In genomic region chr7:75732016-75732521, GRCh38 we compare ENCODE assay signal across 26 cellular contexts. TPM values are rescaled to one million over a fixed set of nuclear protein-coding genes. Genes with fewer than 3 reads are reported as not detected.
DNase-seq lines count a peak whose midpoint lies in the region; ATAC-seq and TF ChIP-seq lines count a peak whose summit lies in the region.
"Had no signal": no experiment of that assay in that cellular context is flagged by ENCODE, and none has a peak within 500 bp of the region (broad histone marks: within the 10 kb centered on the region; RNA-seq: fewer than 3 reads in every experiment).

No MANE protein-coding gene starts in this region.

- H3K27me3 Mint-ChIP-seq in immature natural killer cell (ENCODE audit: low read depth in 3 of 3) = peaks cover 9 to 22% (median 11%) of the 10 kb centered on the region in 3 donors
- H3K27me3 Mint-ChIP-seq: memory B cell, T-helper 17 cell had no signal

- H3K9ac ChIP-seq in PC-3 (ENCODE audit: low read length) = no peak overlapping the region
- no peak overlapping the region for H3K9ac ChIP-seq in smooth muscle cell (ENCODE audit: low read depth)
- H3K9ac ChIP-seq: KMS-11 had no signal

- peaks cover 32% of the 10 kb centered on the region for H3K4me1 ChIP-seq in PC-3 (ENCODE audit: insufficient read depth, low read length)
- H3K4me1 ChIP-seq in smooth muscle cell (ENCODE audit: low read depth) = peaks cover 12% of the 10 kb centered on the region
- H3K4me1 ChIP-seq: Caco-2 had no signal

- H3K36me3 Mint-ChIP-seq in immature natural killer cell = peaks cover 3 to 7% (median 5%) of the 10 kb centered on the region in 3 donors
- H3K36me3 Mint-ChIP-seq: activated CD4-positive, alpha-beta memory T cell treated with anti-CD3 and anti-CD28 coated beads for 36 hours; memory B cell had no signal

- POLR2A ChIA-PET in AG04450 (lab: Yijun Ruan, JAX) (no interaction called here), PC-3 (lab: Charles Lee; ENCODE audit: unreplicated experiment) (interaction anchor here (0.6 kb wide), 1 partner anchor 10 kb away, joined by 12 read pairs; no protein-coding TSS in a partner anchor)

- H3K27ac ChIP-seq in AG04450 (ENCODE audit: low read depth, low read length) = peak overlapping the region; percentile 90
- 0 out of 2 replicates have a peak overlapping the region, but pooled peaks have one; percentile 46 for H3K27ac ChIP-seq in PC-3 (ENCODE audit: low read length)
- H3K27ac ChIP-seq in smooth muscle cell (ENCODE audit: low read depth) = peak overlapping the region; percentile 62
- H3K27ac ChIP-seq: KMS-11, VCaP had no signal

- H3K36me3 ChIP-seq in PC-3 (ENCODE audit: low read depth, low read length) = no peaks in the 10 kb centered on the region
- H3K36me3 ChIP-seq in smooth muscle cell (ENCODE audit: low read depth) = no peaks in the 10 kb centered on the region

- H4K20me1 ChIP-seq in PC-3 (ENCODE audit: low read length) (no peaks in the 10 kb centered on the region), smooth muscle cell (ENCODE audit: low read depth) (no peaks in the 10 kb centered on the region)

- peak overlapping the region; percentile 61 to 74 (median 70) for H3K4me3 Mint-ChIP-seq in immature natural killer cell
- H3K4me3 Mint-ChIP-seq: activated CD4-positive, alpha-beta memory T cell treated with anti-CD3 and anti-CD28 coated beads for 36 hours; nephron; stimulated activated naive CD8-positive, alpha-beta T cell treated with anti-CD3 and anti-CD28 coated beads, Interleukin-15, amount 100 ng/mL, for 72 hours; T-helper 17 cell had no signal

- H3K9me3 ChIP-seq in AG04450 (ENCODE audit: control insufficient read depth, insufficient read depth, low read length) (no peaks in the 10 kb centered on the region), PC-3 (ENCODE audit: low read length) (no peaks in the 10 kb centered on the region), smooth muscle cell (replicated peaks; ENCODE audit: low read depth) (no peaks in the 10 kb centered on the region)
- H3K9me3 ChIP-seq: Caco-2 had no signal

- H3K4me1 Mint-ChIP-seq in immature natural killer cell = peaks cover 61 to 76% of the 10 kb centered on the region in 2 donors

- CTCF ChIA-PET in AG04450 (lab: Charles Lee) (interaction anchor here (0.6 kb wide), 1 partner anchor 127 kb away, joined by 6 read pairs; no protein-coding TSS in a partner anchor), PC-3 (lab: Charles Lee) (no interaction called here)

- H3K27ac Mint-ChIP-seq in immature natural killer cell = peak overlapping the region; percentile 62 to 90 (median 81)
- H3K27ac Mint-ChIP-seq: activated CD4-positive, alpha-beta memory T cell treated with anti-CD3 and anti-CD28 coated beads for 36 hours; memory B cell; nephron; progenitor cell of endocrine pancreas; stimulated activated naive CD8-positive, alpha-beta T cell treated with anti-CD3 and anti-CD28 coated beads, Interleukin-15, amount 100 ng/mL, for 72 hours; T-helper 17 cell had no signal

- H2AFZ ChIP-seq in PC-3 (ENCODE audit: low read length) (no peak overlapping the region), smooth muscle cell (ENCODE audit: low read depth) (no peak overlapping the region)

- no peak overlapping the region for H3K4me3 ChIP-seq in AG04450 (ENCODE audit: low read depth, low read length)
- no peak overlapping the region for H3K4me3 ChIP-seq in PC-3 (ENCODE audit: low read length)
- H3K4me3 ChIP-seq in smooth muscle cell = no peak overlapping the region
- H3K4me3 ChIP-seq: skin epidermis had no signal

- DNase-seq in AG04450 (ENCODE audit: low read depth, low spot score) (no peak), PC-3 (no peak), immature natural killer cell (peak in 2 of 3 donors; percentile 25 to 41), smooth muscle cell (lab: John Stamatoyannopoulos, UW; ENCODE audit: unreplicated experiment) (no peak), NCI-H526 (lab: John Stamatoyannopoulos, UW) (no peak), 8988T (no peak)
- DNase-seq in activated CD4-positive, alpha-beta T cell treated with anti-CD3 and anti-CD28 coated beads, Interleukin-2, amount 50 U/mL, for 48 hours = no peak
- DNase-seq: activated CD4-positive, alpha-beta memory T cell treated with anti-CD3 and anti-CD28 coated beads for 36 hours; activated naive CD4-positive, alpha-beta T cell; activated T-cell treated with anti-CD3 and anti-CD28 coated beads for 4 hours; Caco-2; head of caudate nucleus; NCI-H1048; NCI-H2029; NCI-H510A; SHP77 treated with DMSO at 0.1 percent for 48 hours; stimulated activated CD4-positive, alpha-beta T cell treated with anti-CD3 and anti-CD28 coated beads, Interleukin-2, amount 100 ng/mL, for 48 hours; stimulated activated naive CD8-positive, alpha-beta T cell treated with anti-CD3 and anti-CD28 coated beads, Interleukin-15, amount 100 ng/mL, for 72 hours; T-helper 17 cell had no signal

- intact Hi-C loops in PC-3 (cut with micrococcal nuclease) = loop anchor here (10.0 kb wide), 1 partner anchor 57 kb away; no protein-coding TSS in a partner anchor

- H3K9me3 Mint-ChIP-seq in immature natural killer cell = no peaks in the 10 kb centered on the region
- H3K9me3 Mint-ChIP-seq: activated CD4-positive, alpha-beta memory T cell treated with anti-CD3 and anti-CD28 coated beads for 36 hours; memory B cell; nephron; stimulated activated naive CD8-positive, alpha-beta T cell treated with anti-CD3 and anti-CD28 coated beads, Interleukin-15, amount 100 ng/mL, for 72 hours had no signal

- TF ChIP-seq CTCF in AG04450 (IDR thresholded peaks at IDR 0.05; ENCODE audit: low read depth, low read length) (no peak), PC-3 (conservative IDR thresholded peaks at IDR 0.05; ENCODE audit: low read depth, low read length) (no peak), smooth muscle cell (IDR thresholded peaks at IDR 0.05; ENCODE audit: borderline replicate concordance, insufficient read depth, poor library complexity, severe bottlenecking) (no peak)

- 72% methylated on average over 12 of the region's 12 CpGs for WGBS in smooth muscle cell (ENCODE audit: low lambda C conversion rate)

- H3K4me2 ChIP-seq in PC-3 (ENCODE audit: low read length) (peak overlapping the region; percentile 69; the same call in 1 of the 2 replicates), smooth muscle cell (peak overlapping the region; percentile 3)
- H3K4me2 ChIP-seq: KMS-11 had no signal

- no TSS peak for BruUV-seq in PC-3 (replicated peaks; lab: Mats Ljungman, UMichigan)

- no peaks in the 10 kb centered on the region for H3K79me2 ChIP-seq in PC-3 (ENCODE audit: low read length)
- no peaks in the 10 kb centered on the region for H3K79me2 ChIP-seq in smooth muscle cell (ENCODE audit: low read depth)

- H3K27me3 ChIP-seq in AG04450 (ENCODE audit: control insufficient read depth, insufficient read depth, low read length) (no peaks in the 10 kb centered on the region), PC-3 (ENCODE audit: low read length) (no peaks in the 10 kb centered on the region), smooth muscle cell (ENCODE audit: low read depth) (no peaks in the 10 kb centered on the region)

- H3F3A ChIP-seq in PC-3 (ENCODE audit: low read length, unreplicated experiment) = peaks cover 6% of the 10 kb centered on the region
- H3F3A ChIP-seq in smooth muscle cell (ENCODE audit: low read depth) = peaks cover 15% of the 10 kb centered on the region

- no peaks in the 10 kb centered on the region for H3K9me2 ChIP-seq in PC-3 (replicated peaks; ENCODE audit: low read length)

- no peak for ATAC-seq in PC-3
- no peak for ATAC-seq in HG03280 (IDR thresholded peaks at IDR 0.05; ENCODE audit: unreplicated experiment)
- ATAC-seq: stimulated activated naive CD8-positive, alpha-beta T cell treated with anti-CD3 and anti-CD28 coated beads, Interleukin-15, amount 100 ng/mL, for 72 hours; T-helper 17 cell had no signal

RNA-seq across cellular contexts. Expression of gene HIP1, which starts 6.7 kb away (rescaled TPM):
- polyA plus RNA-seq in AG04450 (2011; rRNA removed) = 13.7 and 15.0 TPM in 2 replicates
- polyA minus RNA-seq in AG04450 (2011; rRNA and poly(A)+ RNA removed) = 23.5 and 27.9 TPM in 2 replicates
- total RNA-seq in PC-3 (2014; rRNA removed) = 5.3 and 6.6 TPM in 2 replicates
- 10 to 100 TPM in 1 of 3 donors, 1 to 10 TPM in 2; 3.9 to 13.3 (median 5.9) TPM for polyA plus RNA-seq in immature natural killer cell
- 6.8 and 8.4 TPM in 2 replicates for total RNA-seq in smooth muscle cell
- polyA plus RNA-seq in smooth muscle cell = 4.7 and 5.8 TPM in 2 replicates

RNA-seq across cellular contexts. Expression of gene CCL26, which starts 39.9 kb away (rescaled TPM):
- not detected in 2 replicates for polyA plus RNA-seq in AG04450 (2011; rRNA removed)
- polyA minus RNA-seq in AG04450 (2011; rRNA and poly(A)+ RNA removed) = not detected in 2 replicates
- total RNA-seq in PC-3 (2014; rRNA removed) = 7.1 and 8.2 TPM in 2 replicates
- not detected for polyA plus RNA-seq in immature natural killer cell
- not detected in 2 replicates for total RNA-seq in smooth muscle cell
- polyA plus RNA-seq in smooth muscle cell = 1.2 and 1.5 TPM in 2 replicates
- total RNA-seq: Caco-2, progenitor cell of endocrine pancreas, T-helper 17 cell had no signal

Comparison
In these comparisons a context has a peak if more than half of its experiments do, and no peak if none do; other contexts are left out.
1. DNase-seq: peak in immature natural killer cell (2 of 3); none in AG04450 (single experiment), PC-3 (single experiment), smooth muscle cell (single experiment), NCI-H526 (0 of 2), activated CD4-positive, alpha-beta T cell treated with anti-CD3 and anti-CD28 coated beads, Interleukin-2, amount 50 U/mL, for 48 hours (0 of 2) and 8988T (single experiment).
2. Peak in every context shown above with its lines, with median percentiles within 50 percentile points of each other: H3K27ac ChIP-seq.